ENCODE assay signal across 8 cellular contexts in the genomic region with DNA sequence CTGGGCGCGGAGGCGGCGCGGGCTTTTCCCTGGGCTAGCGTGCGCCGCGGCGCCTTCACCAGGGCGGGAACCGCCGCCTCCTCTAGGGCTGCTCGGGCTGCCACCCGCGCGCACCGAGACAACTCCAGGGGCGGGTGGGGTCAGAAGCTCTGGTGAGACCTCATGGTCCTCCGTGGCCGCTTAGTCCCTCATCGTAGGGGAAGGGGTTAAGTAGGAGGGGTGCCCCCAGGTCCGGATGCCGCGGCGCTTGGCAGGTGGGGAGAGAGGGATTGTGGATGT. TPM values are rescaled to one million over a fixed set of nuclear protein-coding genes. Genes with fewer than 3 reads are reported as not detected.
DNase-seq lines count a peak whose midpoint lies in the region; ATAC-seq, FAIRE-seq and TF ChIP-seq lines count a peak whose summit lies in the region.

No MANE protein-coding gene starts in this region.

- H3K9ac ChIP-seq in GM12878 (ENCODE audit: control insufficient read depth, insufficient read depth, low read length) = no peak overlapping the region

- TF ChIP-seq RAD21 in GM12878 (IDR thresholded peaks at IDR 0.05; ENCODE audit: insufficient read depth, low read depth, low read length) = no peak

- intact Hi-C loops in GM12878 (cut with micrococcal nuclease; ENCODE audit: unreplicated experiment) = no loop called here
- intact Hi-C loops in spleen (cut with DNase I; ENCODE audit: low total_unique reads) = no loop called here

- no peaks in the 10 kb centered on the region for H3K36me3 ChIP-seq in GM12878 (ENCODE audit: control insufficient read depth in 2 of 2, insufficient read depth in 2 of 2, low read length in 1 of 2)
- no peaks in the 10 kb centered on the region for H3K36me3 ChIP-seq in spleen

- POLR2A ChIA-PET in GM12878 (lab: Charles Lee) = no interaction called here

- no peaks in the 10 kb centered on the region for H3K9me3 ChIP-seq in GM12878 (replicated peaks; ENCODE audit: control insufficient read depth, insufficient read depth, low read length)
- no peaks in the 10 kb centered on the region for H3K9me3 ChIP-seq in spleen

- H3K79me2 ChIP-seq in GM12878 (ENCODE audit: control insufficient read depth, insufficient read depth, low read length) = no peaks in the 10 kb centered on the region

- TF ChIP-seq CTCF in GM12878 (IDR thresholded peaks at IDR 0.05 in 2 of 3, conservative IDR thresholded peaks at IDR 0.05 in 1 of 3; ENCODE audit: control insufficient read depth in 2 of 3, extremely low read depth in 1 of 3, insufficient read depth in 1 of 3, low read depth in 3 of 3, low read length in 3 of 3) (no peak), spleen (IDR thresholded peaks at IDR 0.05 in 8 of 11, conservative IDR thresholded peaks at IDR 0.05 in 3 of 11) (no peak)

- FAIRE-seq in GM12878 (lab: Jason Lieb, UNC) (no peak), HTR-8/SVneo (lab: Jason Lieb, UNC) (no peak)

- TF ChIP-seq POLR2A in GM12878 (IDR thresholded peaks at IDR 0.05; ENCODE audit: low read depth, low read length) = no peak
- no peak for TF ChIP-seq POLR2A in spleen (IDR thresholded peaks at IDR 0.05)

- H3K4me1 ChIP-seq in GM12878 (ENCODE audit: control insufficient read depth, insufficient read depth, low read length) (no peaks in the 10 kb centered on the region), spleen (peaks cover 5 to 28% (median 22%) of the 10 kb centered on the region in 6 donors)

- no peak for TF ChIP-seq EP300 in GM12878 (IDR thresholded peaks at IDR 0.05; ENCODE audit: borderline replicate concordance in 1 of 2, control insufficient read depth in 1 of 2, low read depth in 2 of 2, low read length in 2 of 2)

- BruUV-seq in GM12878 (replicated peaks; lab: Mats Ljungman, UMichigan) = no TSS peak

- no peak overlapping the region for H3K4me2 ChIP-seq in GM12878 (ENCODE audit: control insufficient read depth, insufficient read depth)

- SMC1A ChIA-PET in GM12878 (lab: Charles Lee; ENCODE audit: uncharacterized antibody, unreplicated experiment) = no interaction called here

- H2AFZ ChIP-seq in GM12878 (ENCODE audit: control insufficient read depth, low read depth, low read length) = no peak overlapping the region

- H3K27ac ChIP-seq in GM12878 (ENCODE audit: control insufficient read depth, insufficient read depth) = no peak overlapping the region
- no peak overlapping the region for H3K27ac ChIP-seq in spleen

- peak; percentile 59 for DNase-seq in activated CD8-positive, alpha-beta memory T cell treated with anti-CD3 and anti-CD28 coated beads, Interleukin-2, amount 50 U/mL, for 48 hours
- DNase-seq in activated CD8-positive, alpha-beta memory T cell treated with anti-CD3 and anti-CD28 coated beads for 24 hours = no peak
- DNase-seq in GM12878 (ENCODE audit: low read depth, low spot score) (no peak), iPS-NIHi7 (ENCODE audit: extremely low spot score) (peak; percentile 25), spleen (no peak), SHP77 (lab: John Stamatoyannopoulos, UW) (no peak), HTR-8/SVneo (ENCODE audit: insufficient read length, low spot score) (no peak)

- H3K27me3 ChIP-seq in GM12878 (replicated peaks in 1 of 2; ENCODE audit: control insufficient read depth in 2 of 2, insufficient read depth in 2 of 2, low read length in 1 of 2) = peaks cover 8 to 9% of the 10 kb centered on the region in 2 experiments
- peaks cover 3 to 98% (median 61%) of the 10 kb centered on the region in 7 donors for H3K27me3 ChIP-seq in spleen (replicated peaks in 1 of 7)

- ATAC-seq in GM12878 (peak; percentile 44), HG03565 (IDR thresholded peaks at IDR 0.05; ENCODE audit: unreplicated experiment) (no peak)

- 2% methylated on average over 26 of the region's 26 CpGs for WGBS in GM12878 (ENCODE audit: insufficient coverage, insufficient replicate concordance, low lambda C conversion rate, missing lambda C conversion rate)
- WGBS in spleen, 5 donors = 0 to 6% (median 1%) methylated on average over 7 to 26 of the region's 26 CpGs

- no peak overlapping the region for H3K4me3 ChIP-seq in GM12878
- peak overlapping the region; percentile 9 to 67 (median 36) for H3K4me3 ChIP-seq in spleen

- in situ Hi-C loops in GM12878 (cut with MboI) = no loop called here

- H4K20me1 ChIP-seq in GM12878 (ENCODE audit: control insufficient read depth, insufficient read depth) = no peaks in the 10 kb centered on the region

- CTCF ChIA-PET in GM12878 (lab: Yijun Ruan, JAX) = no interaction called here

- RAD21 ChIA-PET in GM12878 (lab: Charles Lee; ENCODE audit: unreplicated experiment) = no interaction called here

TF ChIP-seq in GM12878, 131 proteins besides CTCF, POLR2A, EP300 and RAD21:
- TF ChIP-seq, protein P1, sequence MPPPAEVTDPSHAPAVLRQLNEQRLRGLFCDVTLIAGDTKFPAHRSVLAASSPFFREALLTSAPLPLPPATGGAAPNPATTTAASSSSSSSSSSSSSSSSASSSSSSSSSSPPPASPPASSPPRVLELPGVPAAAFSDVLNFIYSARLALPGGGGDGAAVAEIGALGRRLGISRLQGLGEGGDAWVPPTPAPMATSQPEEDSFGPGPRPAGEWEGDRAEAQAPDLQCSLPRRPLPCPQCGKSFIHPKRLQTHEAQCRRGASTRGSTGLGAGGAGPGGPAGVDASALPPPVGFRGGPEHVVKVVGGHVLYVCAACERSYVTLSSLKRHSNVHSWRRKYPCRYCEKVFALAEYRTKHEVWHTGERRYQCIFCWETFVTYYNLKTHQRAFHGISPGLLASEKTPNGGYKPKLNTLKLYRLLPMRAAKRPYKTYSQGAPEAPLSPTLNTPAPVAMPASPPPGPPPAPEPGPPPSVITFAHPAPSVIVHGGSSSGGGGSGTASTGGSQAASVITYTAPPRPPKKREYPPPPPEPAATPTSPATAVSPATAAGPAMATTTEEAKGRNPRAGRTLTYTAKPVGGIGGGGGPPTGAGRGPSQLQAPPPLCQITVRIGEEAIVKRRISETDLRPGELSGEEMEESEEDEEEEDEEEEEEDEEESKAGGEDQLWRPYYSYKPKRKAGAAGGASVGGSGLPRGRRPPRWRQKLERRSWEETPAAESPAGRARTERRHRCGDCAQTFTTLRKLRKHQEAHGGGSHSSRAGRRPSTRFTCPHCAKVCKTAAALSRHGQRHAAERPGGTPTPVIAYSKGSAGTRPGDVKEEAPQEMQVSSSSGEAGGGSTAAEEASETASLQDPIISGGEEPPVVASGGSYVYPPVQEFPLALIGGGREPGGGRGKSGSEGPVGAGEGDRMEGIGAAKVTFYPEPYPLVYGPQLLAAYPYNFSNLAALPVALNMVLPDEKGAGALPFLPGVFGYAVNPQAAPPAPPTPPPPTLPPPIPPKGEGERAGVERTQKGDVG (CRISPR knock-in tag; IDR thresholded peaks at IDR 0.05) = no peak
- TF ChIP-seq ATF7 (IDR thresholded peaks at IDR 0.05; ENCODE audit: low read depth) (no peak), PML (IDR thresholded peaks at IDR 0.05; ENCODE audit: low read length) (no peak), IRF3 (IDR thresholded peaks at IDR 0.05) (no peak), KLF5 (IDR thresholded peaks at IDR 0.05; ENCODE audit: partially characterized antibody) (no peak), SP1 (IDR thresholded peaks at IDR 0.05; ENCODE audit: low read depth, low read length) (no peak), RUNX3 (IDR thresholded peaks at IDR 0.05; ENCODE audit: low read length) (no peak), MEF2B (IDR thresholded peaks at IDR 0.05; ENCODE audit: partially characterized antibody, poor library complexity, severe bottlenecking) (no peak)
- TF ChIP-seq, protein P2, sequence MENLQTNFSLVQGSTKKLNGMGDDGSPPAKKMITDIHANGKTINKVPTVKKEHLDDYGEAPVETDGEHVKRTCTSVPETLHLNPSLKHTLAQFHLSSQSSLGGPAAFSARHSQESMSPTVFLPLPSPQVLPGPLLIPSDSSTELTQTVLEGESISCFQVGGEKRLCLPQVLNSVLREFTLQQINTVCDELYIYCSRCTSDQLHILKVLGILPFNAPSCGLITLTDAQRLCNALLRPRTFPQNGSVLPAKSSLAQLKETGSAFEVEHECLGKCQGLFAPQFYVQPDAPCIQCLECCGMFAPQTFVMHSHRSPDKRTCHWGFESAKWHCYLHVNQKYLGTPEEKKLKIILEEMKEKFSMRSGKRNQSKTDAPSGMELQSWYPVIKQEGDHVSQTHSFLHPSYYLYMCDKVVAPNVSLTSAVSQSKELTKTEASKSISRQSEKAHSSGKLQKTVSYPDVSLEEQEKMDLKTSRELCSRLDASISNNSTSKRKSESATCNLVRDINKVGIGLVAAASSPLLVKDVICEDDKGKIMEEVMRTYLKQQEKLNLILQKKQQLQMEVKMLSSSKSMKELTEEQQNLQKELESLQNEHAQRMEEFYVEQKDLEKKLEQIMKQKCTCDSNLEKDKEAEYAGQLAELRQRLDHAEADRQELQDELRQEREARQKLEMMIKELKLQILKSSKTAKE (IDR thresholded peaks at IDR 0.05; ENCODE audit: low read depth, poor library complexity, severe bottlenecking) = no peak

RNA-seq across cellular contexts. Expression of gene SERTAD4, which starts 0.6 kb away (rescaled TPM):
- total RNA-seq in GM12878 (2013; cell fraction: nucleolus; rRNA removed) = not detected in 2 replicates
- total RNA-seq in GM12878 (2014; rRNA removed) (not detected in 2 replicates), GM12878 (2014; rRNA removed; fragmentation: Illumina TruSeq; extraction: Trizol) (not detected in 2 replicates), GM12878 (2021) (not detected in 2 replicates), spleen (under 1 TPM in 2 of 7 donors, not detected in 5; 0.06 to 0.07 TPM)
- not detected for polyA plus RNA-seq in GM12878 (2011; ENCODE audit: low read depth)
- polyA plus RNA-seq in GM12878 (2011; rRNA removed) (not detected in 2 replicates), GM12878 (2014; fragmentation: Illumina TruSeq; extraction: Trizol) (not detected in 2 replicates), GM12878 (2014; fragmentation: Nextera tagmentation; extraction: Ambion mirVana) (not detected), GM12878 (2014; rRNA removed) (not detected in 2 replicates), GM12878 (2016; fragmentation: Nextera tagmentation; extraction: Ambion mirVana) (not detected), spleen (under 1 TPM; 0.02 to 0.09 (median 0.06) TPM)
- not detected in 2 replicates for polyA plus RNA-seq in GM12878 (2011; cell fraction: cytosol; rRNA removed)
- polyA plus RNA-seq in GM12878 (2011; cell fraction: nucleus; rRNA removed) = not detected in 2 replicates
- polyA plus RNA-seq in GM12878 (2012) = not detected in 2 replicates
- polyA minus RNA-seq in GM12878 (2011; rRNA and poly(A)+ RNA removed) = not detected in 2 replicates
- polyA minus RNA-seq in GM12878 (2011; cell fraction: cytosol; rRNA and poly(A)+ RNA removed) = not detected in 2 replicates
- polyA minus RNA-seq in GM12878 (2011; cell fraction: nucleus; rRNA and poly(A)+ RNA removed) = not detected in 2 replicates

Comparison
In these comparisons a context has a peak if more than half of its experiments do, and no peak if none do; other contexts are left out.
1. DNase-seq: peak in activated CD8-positive, alpha-beta memory T cell treated with anti-CD3 and anti-CD28 coated beads, Interleukin-2, amount 50 U/mL, for 48 hours (single experiment) and iPS-NIHi7 (single experiment); none in activated CD8-positive, alpha-beta memory T cell treated with anti-CD3 and anti-CD28 coated beads for 24 hours (single experiment), GM12878 (single experiment), spleen (single experiment), SHP77 (0 of 2) and HTR-8/SVneo (single experiment).